8 cellular contexts compared by ENCODE assay signal in the genomic region with DNA sequence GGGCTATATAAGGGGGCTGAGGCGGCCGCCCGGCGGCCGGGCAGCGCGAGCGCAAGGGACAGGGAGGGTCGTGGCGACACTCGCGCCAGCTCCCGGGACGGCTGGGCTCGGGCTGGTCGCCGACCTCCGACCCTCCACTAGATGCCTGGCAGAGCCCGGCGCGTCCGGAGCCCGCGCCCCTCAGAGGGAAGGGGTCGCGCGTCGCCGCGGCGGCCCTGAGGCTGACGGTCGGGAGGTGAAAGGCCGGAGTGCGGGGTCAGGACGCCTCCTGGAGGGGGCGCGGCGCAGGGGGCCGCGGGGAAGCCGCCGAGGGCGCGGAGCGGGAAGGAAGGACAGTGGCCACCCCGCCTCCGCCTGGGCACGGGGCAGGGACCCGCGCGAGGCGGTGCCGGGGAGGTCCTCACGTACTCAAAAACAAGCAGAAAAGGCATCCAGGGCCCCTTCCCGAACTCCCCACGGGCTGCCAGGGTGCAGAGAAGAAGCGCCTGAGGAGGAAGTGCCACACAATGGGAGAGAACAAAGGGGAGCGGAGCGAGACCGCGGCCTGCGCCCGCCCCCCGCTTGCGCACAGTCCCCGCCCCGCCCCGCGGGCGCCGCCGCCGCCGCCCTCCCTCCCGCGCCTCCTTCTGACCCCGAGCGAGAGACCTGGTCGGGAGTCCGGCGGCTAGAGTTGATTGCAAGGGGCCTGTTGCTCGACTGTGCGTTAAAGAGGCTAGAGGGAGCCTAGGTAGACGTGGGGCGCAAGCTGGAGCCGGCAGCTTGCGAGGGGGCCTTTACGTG. TPM values are rescaled to one million over a fixed set of nuclear protein-coding genes. Genes with fewer than 3 reads are reported as not detected.
A peak's percentile ranks its signal among the peaks of the same experiment; 100 is the strongest.
DNase-seq lines count a peak whose midpoint lies in the region; ATAC-seq and TF ChIP-seq lines count a peak whose summit lies in the region.

No MANE protein-coding gene starts in this region.

- peak overlapping the region; percentile 87 for H3K23ac ChIP-seq in mesendoderm (ENCODE audit: low read length)

- H3K27ac ChIP-seq in C4-2B (peak overlapping the region; percentile 96), endodermal cell (ENCODE audit: low read depth, low read length) (peak overlapping the region; percentile 100), mesendoderm (ENCODE audit: low read depth, low read length) (peak overlapping the region; percentile 98)

- peak overlapping the region; percentile 100 for H4K8ac ChIP-seq in mesendoderm (ENCODE audit: low read depth, low read length)

- peak overlapping the region; percentile 55 for H3K4me2 ChIP-seq in mesendoderm (ENCODE audit: low read length)

- H3K36me3 Mint-ChIP-seq in endodermal cell (ENCODE audit: low read depth): no peaks in the 10 kb centered on the region

- WGBS in endodermal cell (ENCODE audit: insufficient coverage in 1 of 2, insufficient read length in 1 of 2), 2 experiments: 0% methylated on average over 31 to 89 of the region's 89 CpGs
- no CpG with 5 or more reads among the region's 89 CpGs for WGBS in mesendoderm (ENCODE audit: extremely low coverage, insufficient coverage, low lambda C conversion rate)

- H3K79me2 ChIP-seq in mesendoderm (ENCODE audit: control insufficient read depth, insufficient read depth, low read length): peaks cover 41% of the 10 kb centered on the region

- H3K27ac Mint-ChIP-seq in endodermal cell: peak overlapping the region; percentile 100

- peak overlapping the region; percentile 94 for H3K56ac ChIP-seq in mesendoderm (ENCODE audit: low read length)

- H3K27me3 Mint-ChIP-seq in endodermal cell (ENCODE audit: insufficient read depth): no peaks in the 10 kb centered on the region

- no peaks in the 10 kb centered on the region for H3K27me3 ChIP-seq in endodermal cell (ENCODE audit: control insufficient read depth, insufficient read depth, low read length, poor library complexity, severe bottlenecking)
- H3K27me3 ChIP-seq in mesendoderm (ENCODE audit: insufficient read depth, low read length, poor library complexity): no peaks in the 10 kb centered on the region

- H3K9ac ChIP-seq in endodermal cell (ENCODE audit: extremely low read depth, low read length, poor library complexity, severe bottlenecking): peak overlapping the region; percentile 96
- peak overlapping the region; percentile 89 for H3K9ac ChIP-seq in mesendoderm (ENCODE audit: low read length)

- H3K9me3 Mint-ChIP-seq in endodermal cell: no peaks in the 10 kb centered on the region

- peak overlapping the region; percentile 79 for H2BK5ac ChIP-seq in mesendoderm (ENCODE audit: low read length)

- H3K4me3 ChIP-seq in endodermal cell (ENCODE audit: low read length): peak overlapping the region; percentile 85
- peak overlapping the region; percentile 36 for H3K4me3 ChIP-seq in mesendoderm (ENCODE audit: low read length)

- no peak overlapping the region for H4K5ac ChIP-seq in mesendoderm (ENCODE audit: low read length)

- H2BK120ac ChIP-seq in mesendoderm (ENCODE audit: low read depth, low read length): peak overlapping the region; percentile 95

- peak; percentile 47 for ATAC-seq in HG03342 (IDR thresholded peaks at IDR 0.05; ENCODE audit: unreplicated experiment)

- peaks cover 39% of the 10 kb centered on the region for H3K4me1 Mint-ChIP-seq in endodermal cell

- peak overlapping the region; percentile 97 for H3K4me3 Mint-ChIP-seq in endodermal cell

- peak overlapping the region; percentile 99 for H3K4ac ChIP-seq in mesendoderm (ENCODE audit: low read depth, low read length)

- peaks cover 2% of the 10 kb centered on the region for H3K4me1 ChIP-seq in endodermal cell (ENCODE audit: control insufficient read depth, insufficient read depth, low read length)
- peaks cover 9% of the 10 kb centered on the region for H3K4me1 ChIP-seq in mesendoderm (ENCODE audit: control insufficient read depth, low read depth, low read length)

- peaks cover 5% of the 10 kb centered on the region for H3K9me3 ChIP-seq in endodermal cell (ENCODE audit: control insufficient read depth, low read length)

- H3K79me1 ChIP-seq in mesendoderm (ENCODE audit: low read length): no peaks in the 10 kb centered on the region

- DNase-seq in GM19238 (ENCODE audit: insufficient read length, low spot score) (peak; percentile 49), NCI-H748 treated with DMSO at 0.1 percent for 48 hours (lab: John Stamatoyannopoulos, UW) (peak; percentile 62), endodermal cell (peak; percentile 93), mesendoderm (peak; percentile 92)
- peak; percentile 59 for DNase-seq in activated CD8-positive, alpha-beta memory T cell treated with anti-CD3 and anti-CD28 coated beads, Interleukin-2, amount 50 U/mL, for 4 hours
- DNase-seq in stimulated activated CD8-positive, alpha-beta memory T cell treated with anti-CD3 and anti-CD28 coated beads, Interleukin-2, amount 100 ng/mL, for 1 hour (ENCODE audit: low read depth in 2 of 2): peak; percentile 19 to 43

- peak overlapping the region; percentile 98 for H3K18ac ChIP-seq in mesendoderm (ENCODE audit: low read length)

- H3K36me3 ChIP-seq in endodermal cell (ENCODE audit: control insufficient read depth, insufficient read depth, low read length) (no peaks in the 10 kb centered on the region), mesendoderm (ENCODE audit: control insufficient read depth, insufficient read depth, low read length) (no peaks in the 10 kb centered on the region)

- peak; percentile 15; the same call in 1 of the 2 replicates for TF ChIP-seq CTCF in C4-2B (conservative IDR thresholded peaks at IDR 0.05)
- peak; percentile 68 for TF ChIP-seq CTCF in endodermal cell (conservative IDR thresholded peaks at IDR 0.05)

- no peak overlapping the region for H2BK15ac ChIP-seq in mesendoderm (replicated peaks; ENCODE audit: low read depth)

- peak overlapping the region; percentile 28 for H2AK5ac ChIP-seq in mesendoderm (ENCODE audit: low read length)

RNA-seq across cellular contexts. Expression of a gene that starts 0.8 kb away (rescaled TPM):
- total RNA-seq in endodermal cell: 10 to 100 TPM; 27.4 to 27.8 TPM
- polyA plus RNA-seq in endodermal cell (2013, experiment 1 of 2): 23.3 TPM
- 22.4 TPM for polyA plus RNA-seq in endodermal cell (2013, experiment 2 of 2)
- 44.5 TPM for polyA plus RNA-seq in mesendoderm (2013, experiment 1 of 2)
- polyA plus RNA-seq in mesendoderm (2013, experiment 2 of 2): 41.8 TPM

Comparison
In these comparisons a context has a peak if more than half of its experiments do, and no peak if none do; other contexts are left out.
1. Peak in every context shown above with its lines: DNase-seq, ATAC-seq, H3K4me3 ChIP-seq and H3K27ac ChIP-seq.
2. DNase-seq: peak in every context shown above with its lines; median percentile 93 in endodermal cell; 92 in mesendoderm; 62 in NCI-H748 treated with DMSO at 0.1 percent for 48 hours; 59 in activated CD8-positive, alpha-beta memory T cell treated with anti-CD3 and anti-CD28 coated beads, Interleukin-2, amount 50 U/mL, for 4 hours; 49 in GM19238; 31 in stimulated activated CD8-positive, alpha-beta memory T cell treated with anti-CD3 and anti-CD28 coated beads, Interleukin-2, amount 100 ng/mL, for 1 hour.